ENCODE assay signal across 9 cellular contexts in genomic region chr15:72198410-72199270, GRCh38. TPM values are rescaled to one million over a fixed set of nuclear protein-coding genes. Genes with fewer than 3 reads are reported as not detected.
DNase-seq lines count a peak whose midpoint lies in the region; ATAC-seq and TF ChIP-seq lines count a peak whose summit lies in the region.
"Had no signal": no experiment of that assay in that cellular context is flagged by ENCODE, and none has a peak within 500 bp of the region (broad histone marks: within the 10 kb centered on the region; RNA-seq: fewer than 3 reads in every experiment).

No MANE protein-coding gene starts in this region.

- peak overlapping the region; percentile 28 for H3K4me2 ChIP-seq in skeletal muscle satellite cell (ENCODE audit: low read length)

- peaks cover 55% of the 10 kb centered on the region for H3K36me3 Mint-ChIP-seq in activated CD4-positive, alpha-beta T cell treated with anti-CD3 and anti-CD28 coated beads, Interleukin-2, amount 10 ng/mL, durations not matched to agents 24 days and 14 days (ENCODE audit: low read depth)
- H3K36me3 Mint-ChIP-seq in activated naive CD8-positive, alpha-beta T cell, result peaks cover 2% of the 10 kb centered on the region

- H3K27me3 Mint-ChIP-seq in activated CD4-positive, alpha-beta T cell treated with anti-CD3 and anti-CD28 coated beads, Interleukin-2, amount 10 ng/mL, durations not matched to agents 24 days and 14 days, result peaks cover 12% of the 10 kb centered on the region
- peaks cover 8% of the 10 kb centered on the region for H3K27me3 Mint-ChIP-seq in activated naive CD8-positive, alpha-beta T cell

- H3K36me3 ChIP-seq in skeletal muscle satellite cell (ENCODE audit: insufficient read depth, low read length), result peaks cover 59% of the 10 kb centered on the region

- DNase-seq in activated CD4-positive, alpha-beta T cell treated with anti-CD3 and anti-CD28 coated beads, Interleukin-2, amount 10 ng/mL, durations not matched to agents 24 days and 14 days, result no peak
- DNase-seq in activated CD4-positive, alpha-beta T cell treated with anti-CD3 and anti-CD28 coated beads, Interleukin-2, amount 50 U/mL, for 48 hours, result no peak
- DNase-seq in NCI-H1105 (lab: John Stamatoyannopoulos, UW) (peak; percentile 89), dorsolateral prefrontal cortex (no peak), cortex of kidney (lab: John Stamatoyannopoulos, UW) (no peak)
- DNase-seq: foreskin melanocyte had no signal

- H3K9me3 Mint-ChIP-seq in activated CD4-positive, alpha-beta T cell treated with anti-CD3 and anti-CD28 coated beads, Interleukin-2, amount 10 ng/mL, durations not matched to agents 24 days and 14 days, result no peaks in the 10 kb centered on the region
- no peaks in the 10 kb centered on the region for H3K9me3 Mint-ChIP-seq in activated naive CD8-positive, alpha-beta T cell (ENCODE audit: low read depth)

- no peaks in the 10 kb centered on the region for H3K27me3 ChIP-seq in skeletal muscle satellite cell (ENCODE audit: control insufficient read depth, insufficient read depth, low read length)
- H3K27me3 ChIP-seq in dorsolateral prefrontal cortex, result peaks cover 0 to 7% (median 0%) of the 10 kb centered on the region in 45 donors

- intact Hi-C loops in activated CD4-positive, alpha-beta T cell treated with anti-CD3 and anti-CD28 coated beads, Interleukin-2, amount 10 ng/mL, durations not matched to agents 24 days and 14 days (cut with micrococcal nuclease), result loop anchor here (2.0 to 5.0 kb wide), 2 partner anchors 34 to 74 kb away; partner anchors contain the start of genes PARP6 and PKM
- intact Hi-C loops in dorsolateral prefrontal cortex (cut with DNase I), result loop anchor here in 1 of 2 donors (2.0 kb wide), 1 partner anchor 74 kb away; the partner anchor contains the start of gene PARP6

- H3K4me1 ChIP-seq in skeletal muscle satellite cell (ENCODE audit: control insufficient read depth, insufficient read depth, low read length), result peaks cover 19% of the 10 kb centered on the region

- ATAC-seq in GM19467 (IDR thresholded peaks at IDR 0.05; ENCODE audit: unreplicated experiment), result no peak

- H3K27ac Mint-ChIP-seq in activated CD4-positive, alpha-beta T cell treated with anti-CD3 and anti-CD28 coated beads, Interleukin-2, amount 10 ng/mL, durations not matched to agents 24 days and 14 days, result no peak overlapping the region
- no peak overlapping the region for H3K27ac Mint-ChIP-seq in activated naive CD8-positive, alpha-beta T cell

- H3K9me3 ChIP-seq in skeletal muscle satellite cell (replicated peaks; ENCODE audit: low read length), result no peaks in the 10 kb centered on the region

- TF ChIP-seq CTCF in dorsolateral prefrontal cortex (IDR thresholded peaks at IDR 0.05 in 54 of 56, conservative IDR thresholded peaks at IDR 0.05 in 2 of 56; ENCODE audit: low read depth in 1 of 56, partially characterized antibody in 56 of 56), result no peak

- peak overlapping the region; percentile 69 for H3K4me3 Mint-ChIP-seq in activated CD4-positive, alpha-beta T cell treated with anti-CD3 and anti-CD28 coated beads, Interleukin-2, amount 10 ng/mL, durations not matched to agents 24 days and 14 days
- peak overlapping the region; percentile 79 for H3K4me3 Mint-ChIP-seq in activated naive CD8-positive, alpha-beta T cell

- no peak overlapping the region for H3K27ac ChIP-seq in dorsolateral prefrontal cortex

- H3K4me1 Mint-ChIP-seq in activated CD4-positive, alpha-beta T cell treated with anti-CD3 and anti-CD28 coated beads, Interleukin-2, amount 10 ng/mL, durations not matched to agents 24 days and 14 days, result peaks cover 21% of the 10 kb centered on the region
- peaks cover 7% of the 10 kb centered on the region for H3K4me1 Mint-ChIP-seq in activated naive CD8-positive, alpha-beta T cell (ENCODE audit: low read depth)

- H3K4me3 ChIP-seq in skeletal muscle satellite cell (ENCODE audit: low read length) (no peak overlapping the region), dorsolateral prefrontal cortex (no peak overlapping the region)

- H3K9ac ChIP-seq in skeletal muscle satellite cell (ENCODE audit: low read depth, low read length), result no peak overlapping the region

RNA-seq across cellular contexts. Expression of gene GRAMD2A, which starts 1.1 kb away (rescaled TPM):
- total RNA-seq in activated CD4-positive, alpha-beta T cell treated with anti-CD3 and anti-CD28 coated beads, Interleukin-2, amount 10 ng/mL, durations not matched to agents 24 days and 14 days, result 0.21 TPM in 1 of 2 replicates, not detected in the other
- total RNA-seq in skeletal muscle satellite cell (2012; rRNA removed), result under 0.01 TPM in 1 of 2 replicates, not detected in the other
- 10 to 100 TPM in 6 of 120 experiments, 1 to 10 TPM in 114; 1.8 to 15.1 (median 5.4) TPM for total RNA-seq in dorsolateral prefrontal cortex

RNA-seq across cellular contexts. Expression of gene PKM, which starts 32.4 kb away (rescaled TPM):
- 2,437 and 2,525 TPM in 2 replicates for total RNA-seq in activated CD4-positive, alpha-beta T cell treated with anti-CD3 and anti-CD28 coated beads, Interleukin-2, amount 10 ng/mL, durations not matched to agents 24 days and 14 days
- 1,778 and 1,979 TPM in 2 replicates for total RNA-seq in skeletal muscle satellite cell (2012; rRNA removed)
- 1,000 to 10,000 TPM in 51 of 120 experiments, 100 to 1,000 TPM in 69; 496 to 1,260 (median 977) TPM for total RNA-seq in dorsolateral prefrontal cortex
